In genomic region chr6:150266963-150267685, GRCh38 we compare ENCODE assay signal across 14 cellular contexts.
DNase-seq lines count a peak whose midpoint lies in the region; ATAC-seq and TF ChIP-seq lines count a peak whose summit lies in the region.
"Had no signal": no experiment of that assay in that cellular context is flagged by ENCODE, and none has a peak within 500 bp of the region (broad histone marks: within the 10 kb centered on the region; RNA-seq: fewer than 3 reads in every experiment).

No MANE protein-coding gene starts in this region.

- H3K4me1 ChIP-seq in ACC112 (ENCODE audit: control insufficient read depth, insufficient read depth, low read length, unreplicated experiment) (peaks cover 34% of the 10 kb centered on the region), GM23248 (ENCODE audit: insufficient read depth) (peaks cover 49% of the 10 kb centered on the region)

- TF ChIP-seq CTCF in brain microvascular endothelial cell (IDR thresholded peaks at IDR 0.05; ENCODE audit: low read depth, low read length, missing control alignments) = no peak

- H3K9me3 ChIP-seq in GM23248 (ENCODE audit: low read depth) = no peaks in the 10 kb centered on the region

- DNase-seq in GM23248 = peak; percentile 70
- DNase-seq in brain microvascular endothelial cell = peak; percentile 7
- DNase-seq in iris pigment epithelial cell (ENCODE audit: low read depth) = peak; percentile 43
- no peak for DNase-seq in activated naive CD4-positive, alpha-beta T cell treated with Interleukin-2 at 50 U/mL for 16 hours
- no peak for DNase-seq in NCI-H2107 (lab: John Stamatoyannopoulos, UW)
- DNase-seq: Calu3, DMS79, NCI-H146, NCI-H345, NCI-H526 treated with DMSO at 0.1 percent for 48 hours, OCI-M1 had no signal

- peak overlapping the region; percentile 75 for H3K9ac ChIP-seq in GM23248

- H3K36me3 ChIP-seq in ACC112 (ENCODE audit: insufficient read depth, low read length) = no peaks in the 10 kb centered on the region
- H3K36me3 ChIP-seq in GM23248 (ENCODE audit: low read depth) = no peaks in the 10 kb centered on the region
- no peaks in the 10 kb centered on the region for H3K36me3 ChIP-seq in brain microvascular endothelial cell (replicated peaks)

- no peaks in the 10 kb centered on the region for H3K79me2 ChIP-seq in ACC112 (ENCODE audit: control insufficient read depth, insufficient read depth, low read length, unreplicated experiment)
- H3K79me2 ChIP-seq in GM23248 (ENCODE audit: insufficient read depth) = no peaks in the 10 kb centered on the region

- H3K27me3 ChIP-seq in ACC112 (ENCODE audit: insufficient read depth, low read length) (no peaks in the 10 kb centered on the region), GM23248 (replicated peaks; ENCODE audit: insufficient read depth) (no peaks in the 10 kb centered on the region), brain microvascular endothelial cell (replicated peaks) (no peaks in the 10 kb centered on the region)

- H2AFZ ChIP-seq in ACC112 (ENCODE audit: low read length, unreplicated experiment) = peak overlapping the region; percentile 73
- H2AFZ ChIP-seq in GM23248 = peak overlapping the region; percentile 60

- in situ Hi-C loops in GM23248 (cut with MboI) = no loop called here
- in situ Hi-C loops in brain microvascular endothelial cell (cut with HindIII; ENCODE audit: low pct_ligation_motif_present, low sequenced_read_pairs) = no loop called here

- peak overlapping the region; percentile 64 for H3K4me2 ChIP-seq in GM23248 (ENCODE audit: unreplicated experiment)

- no peaks in the 10 kb centered on the region for H4K20me1 ChIP-seq in GM23248 (ENCODE audit: insufficient read depth)

- ATAC-seq in GM21390 (IDR thresholded peaks at IDR 0.05; ENCODE audit: unreplicated experiment) = no peak
- no peak for ATAC-seq in HG02973 (IDR thresholded peaks at IDR 0.05; ENCODE audit: unreplicated experiment)

- H3K9me2 ChIP-seq in GM23248 (ENCODE audit: insufficient read depth) = no peaks in the 10 kb centered on the region

- peaks cover 43% of the 10 kb centered on the region for H3F3A ChIP-seq in GM23248 (ENCODE audit: insufficient read depth)

- H3K27ac ChIP-seq in ACC112 (ENCODE audit: low read depth, low read length) (peak overlapping the region; percentile 54), GM23248 (peak overlapping the region; percentile 96), brain microvascular endothelial cell (peak overlapping the region; percentile 46)

- WGBS in GM23248 (ENCODE audit: low coverage in 1 of 2, low lambda C conversion rate in 2 of 2, missing lambda C conversion rate in 2 of 2), 2 experiments = 8 to 13% methylated on average over 7 of the region's 7 CpGs

- H3K4me3 ChIP-seq in ACC112 (ENCODE audit: low read depth, low read length) (peak overlapping the region; percentile 14; the same call in 1 of the 2 replicates), GM23248 (peak overlapping the region; percentile 34), brain microvascular endothelial cell (ENCODE audit: low read depth, low read length) (no peak overlapping the region)

Comparison
In these comparisons a context has a peak if more than half of its experiments do, and no peak if none do; other contexts are left out.
1. H3K27ac ChIP-seq: peak in every context shown above with its lines; median percentile 96 in GM23248; 54 in ACC112; 46 in brain microvascular endothelial cell.
2. DNase-seq: peak in GM23248 (single experiment), brain microvascular endothelial cell (single experiment) and iris pigment epithelial cell (single experiment); none in activated naive CD4-positive, alpha-beta T cell treated with Interleukin-2 at 50 U/mL for 16 hours (single experiment) and NCI-H2107 (single experiment).